ENCODE assay signal across 1 cellular context in genomic region chr17:19003543-19003965, GRCh38.
TF ChIP-seq lines count a peak whose summit lies in the region.

No MANE protein-coding gene starts in this region.

TF ChIP-seq in endothelial cell of umbilical vein, 7 proteins besides CTCF, POLR2A, EP300 and RAD21:
- no peak for TF ChIP-seq JUN (IDR thresholded peaks at IDR 0.05; ENCODE audit: borderline replicate concordance, insufficient read depth, insufficient read length, low read depth)
- TF ChIP-seq POLR2AphosphoS5 (IDR thresholded peaks at IDR 0.05; ENCODE audit: insufficient read depth, low read depth, low read length): no peak
- no peak for TF ChIP-seq MAX (IDR thresholded peaks at IDR 0.05; ENCODE audit: insufficient read depth, insufficient read length)
- no peak for TF ChIP-seq GATA2 (IDR thresholded peaks at IDR 0.05; ENCODE audit: insufficient read depth, insufficient read length, low read depth, low read length)
- TF ChIP-seq FOS (IDR thresholded peaks at IDR 0.05; ENCODE audit: borderline replicate concordance, insufficient read depth, low read length): no peak
- no peak for TF ChIP-seq MYC (IDR thresholded peaks at IDR 0.05; ENCODE audit: low read depth, low read length)
- no peak for TF ChIP-seq EZH2 (IDR thresholded peaks at IDR 0.05; ENCODE audit: borderline replicate concordance, low read depth, low read length, severe bottlenecking)
